ENCODE assay signal across 1 cellular context in the genomic region with DNA sequence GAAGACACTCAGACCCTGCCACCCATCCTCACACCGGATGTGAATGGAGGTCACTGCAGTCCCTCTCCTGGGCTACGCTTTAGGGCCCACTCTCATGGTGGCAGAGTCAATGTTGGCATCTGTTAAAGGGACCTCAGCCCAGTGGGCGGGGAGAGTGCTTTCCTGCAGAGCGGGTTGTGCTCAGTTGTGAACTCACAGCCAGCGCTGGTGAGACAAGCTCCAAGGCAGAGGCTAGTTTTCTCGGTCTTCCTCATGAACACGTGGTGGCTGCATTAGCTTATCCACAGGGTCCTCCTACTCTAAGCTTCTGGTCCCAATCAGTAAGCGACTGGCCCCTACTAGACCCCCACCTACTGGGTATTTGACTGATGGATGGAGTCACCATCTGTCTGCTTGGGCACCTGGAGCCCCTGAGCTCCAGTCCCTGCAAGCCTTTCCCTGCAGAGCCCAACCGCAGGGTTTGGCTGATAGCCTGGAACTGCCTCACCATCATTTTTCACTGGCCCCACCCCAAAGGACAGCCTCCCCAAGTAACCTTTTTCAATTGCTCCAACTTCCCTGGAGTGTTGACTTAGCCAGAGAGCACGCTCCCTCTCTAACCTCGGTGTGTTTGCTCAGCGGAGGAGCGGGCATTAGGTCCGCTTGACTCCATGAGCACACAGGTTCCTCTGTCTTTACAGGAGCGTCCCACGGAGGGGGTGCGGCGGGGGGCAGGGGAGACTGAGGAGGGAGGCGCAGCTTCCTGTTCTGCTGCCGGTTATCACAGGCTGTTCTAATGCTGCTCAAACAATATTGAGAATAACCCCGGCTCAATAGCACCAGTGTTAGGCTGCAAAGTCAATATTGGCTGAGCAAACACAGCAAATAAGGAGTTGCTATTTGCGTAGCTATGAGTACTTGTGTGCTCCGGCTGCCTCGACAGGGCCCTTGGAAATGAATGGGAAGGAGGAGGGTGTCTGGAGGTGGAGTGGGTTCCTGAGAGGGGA.
TF ChIP-seq lines count a peak whose summit lies in the region.

No MANE protein-coding gene starts in this region.

TF ChIP-seq in HepG2, 621 proteins besides CTCF, POLR2A, EP300 and RAD21 (continued from another document):
- peak; percentile 50; the same call in 1 of the 2 replicates for TF ChIP-seq ZNF430 (CRISPR knock-in tag; IDR thresholded peaks at IDR 0.05)
- no peak for TF ChIP-seq ZNF225 (CRISPR knock-in tag; IDR thresholded peaks at IDR 0.05)
